Comparison of ENCODE assay signal across 1 cellular context in genomic region chr20:35284267-35284991, GRCh38.
A peak's percentile ranks its signal among the peaks of the same experiment; 100 is the strongest.
TF ChIP-seq lines count a peak whose summit lies in the region.

Gene EIF6 (minus strand): TSS chr20:35284772. CDS start chr20:35284487, 285 bp downstream.

TF ChIP-seq in HepG2, 621 proteins besides CTCF, POLR2A, EP300 and RAD21 (continued from another document and continues in another):
- TF ChIP-seq ZNF776 (CRISPR knock-in tag; IDR thresholded peaks at IDR 0.05) (peak; percentile 95), MYC (CRISPR knock-in tag; IDR thresholded peaks at IDR 0.05; ENCODE audit: borderline replicate concordance) (peak; percentile 98), HMGXB4 (CRISPR knock-in tag; IDR thresholded peaks at IDR 0.05; ENCODE audit: borderline replicate concordance in 1 of 2, low read depth in 1 of 2) (peak; percentile 90 to 92), PHF8 (CRISPR knock-in tag; IDR thresholded peaks at IDR 0.05) (peak; percentile 96), THYN1 (CRISPR knock-in tag; IDR thresholded peaks at IDR 0.05; ENCODE audit: borderline replicate concordance, low read depth) (no peak), PCBP1 (IDR thresholded peaks at IDR 0.05; ENCODE audit: borderline replicate concordance, low read depth, low read length) (peak; percentile 91), GABPB1 (CRISPR knock-in tag; IDR thresholded peaks at IDR 0.05) (peak; percentile 96), TAF15 (IDR thresholded peaks at IDR 0.05; ENCODE audit: low read depth, low read length, poor library complexity, severe bottlenecking) (peak; percentile 95), ZNF431 (CRISPR knock-in tag; IDR thresholded peaks at IDR 0.05; ENCODE audit: borderline replicate concordance, low read depth) (peak; percentile 85), ZNF17 (CRISPR knock-in tag; IDR thresholded peaks at IDR 0.05) (0 out of 2 replicates have a peak, but pooled peaks have one; percentile 7), KAT2B (IDR thresholded peaks at IDR 0.05; ENCODE audit: borderline replicate concordance, low read depth, low read length) (no peak), DR1 (CRISPR knock-in tag; IDR thresholded peaks at IDR 0.05) (peak; percentile 61; the same call in 1 of the 2 replicates), NPAS2 (CRISPR knock-in tag; IDR thresholded peaks at IDR 0.05; ENCODE audit: borderline replicate concordance) (no peak), HMG20A (CRISPR knock-in tag; IDR thresholded peaks at IDR 0.05; ENCODE audit: borderline replicate concordance) (no peak; the same call in 1 of the 2 replicates), ZNF777 (CRISPR knock-in tag; IDR thresholded peaks at IDR 0.05) (no peak), ZNF564 (CRISPR knock-in tag; IDR thresholded peaks at IDR 0.05) (peak; percentile 81), BORCS8-MEF2B (CRISPR knock-in tag; IDR thresholded peaks at IDR 0.05) (peak; percentile 78), CBX2 (IDR thresholded peaks at IDR 0.05; ENCODE audit: low read depth, low read length) (no peak), CBX2 (CRISPR knock-in tag; IDR thresholded peaks at IDR 0.05; ENCODE audit: low read depth) (no peak; the same call in 1 of the 2 replicates), ATF7 (IDR thresholded peaks at IDR 0.05) (no peak), ATF7 (CRISPR knock-in tag; IDR thresholded peaks at IDR 0.05) (no peak), ZNF549 (CRISPR knock-in tag; IDR thresholded peaks at IDR 0.05) (no peak), NFYB (CRISPR knock-in tag; IDR thresholded peaks at IDR 0.05) (peak; percentile 54), CREB1 (IDR thresholded peaks at IDR 0.05) (peak; percentile 32; the same call in 1 of the 2 replicates), CREB1 (CRISPR knock-in tag; IDR thresholded peaks at IDR 0.05) (peak; percentile 88), TRAFD1 (CRISPR knock-in tag; IDR thresholded peaks at IDR 0.05; ENCODE audit: borderline replicate concordance) (no peak; the same call in 1 of the 2 replicates), ELF4 (CRISPR knock-in tag; IDR thresholded peaks at IDR 0.05; ENCODE audit: borderline replicate concordance) (peak; percentile 91; the same call in 1 of the 2 replicates), ZNF446 (CRISPR knock-in tag; IDR thresholded peaks at IDR 0.05) (peak; percentile 41; the same call in 1 of the 2 replicates), ZBTB10 (CRISPR knock-in tag; IDR thresholded peaks at IDR 0.05; ENCODE audit: borderline replicate concordance) (no peak), TOPORS (CRISPR knock-in tag; IDR thresholded peaks at IDR 0.05) (no peak; the same call in 1 of the 2 replicates), HHEX (CRISPR knock-in tag; IDR thresholded peaks at IDR 0.05) (no peak), ZNF20 (CRISPR knock-in tag; IDR thresholded peaks at IDR 0.05) (peak; percentile 97), HNRNPLL (IDR thresholded peaks at IDR 0.05; ENCODE audit: low read depth, low read length, poor library complexity, severe bottlenecking) (peak; percentile 66), NR3C1 (CRISPR knock-in tag; IDR thresholded peaks at IDR 0.05) (no peak), TGIF2 (CRISPR knock-in tag; IDR thresholded peaks at IDR 0.05) (peak; percentile 19; the same call in 1 of the 2 replicates), ZNF460 (CRISPR knock-in tag; IDR thresholded peaks at IDR 0.05; ENCODE audit: borderline replicate concordance) (no peak), ZNF740 (CRISPR knock-in tag; IDR thresholded peaks at IDR 0.05) (peak; percentile 13; the same call in 1 of the 2 replicates), ZNF598 (CRISPR knock-in tag; IDR thresholded peaks at IDR 0.05; ENCODE audit: borderline replicate concordance) (0 out of 2 replicates have a peak, but pooled peaks have one; percentile 53), POLR2G (IDR thresholded peaks at IDR 0.05; ENCODE audit: low read depth, low read length) (peak; percentile 98), ZNF34 (CRISPR knock-in tag; IDR thresholded peaks at IDR 0.05; ENCODE audit: borderline replicate concordance) (no peak), TBX2 (CRISPR knock-in tag; IDR thresholded peaks at IDR 0.05; ENCODE audit: borderline replicate concordance) (peak; percentile 89; the same call in 1 of the 2 replicates), TBL1XR1 (IDR thresholded peaks at IDR 0.05; ENCODE audit: borderline replicate concordance, low read length, partially characterized antibody) (peak; percentile 76), CEBPG (CRISPR knock-in tag; IDR thresholded peaks at IDR 0.05) (no peak), ZNF230 (CRISPR knock-in tag; IDR thresholded peaks at IDR 0.05) (peak; percentile 70), DNMT3B (CRISPR knock-in tag; conservative IDR thresholded peaks at IDR 0.05) (peak; percentile 89)
- TF ChIP-seq, protein P1, sequence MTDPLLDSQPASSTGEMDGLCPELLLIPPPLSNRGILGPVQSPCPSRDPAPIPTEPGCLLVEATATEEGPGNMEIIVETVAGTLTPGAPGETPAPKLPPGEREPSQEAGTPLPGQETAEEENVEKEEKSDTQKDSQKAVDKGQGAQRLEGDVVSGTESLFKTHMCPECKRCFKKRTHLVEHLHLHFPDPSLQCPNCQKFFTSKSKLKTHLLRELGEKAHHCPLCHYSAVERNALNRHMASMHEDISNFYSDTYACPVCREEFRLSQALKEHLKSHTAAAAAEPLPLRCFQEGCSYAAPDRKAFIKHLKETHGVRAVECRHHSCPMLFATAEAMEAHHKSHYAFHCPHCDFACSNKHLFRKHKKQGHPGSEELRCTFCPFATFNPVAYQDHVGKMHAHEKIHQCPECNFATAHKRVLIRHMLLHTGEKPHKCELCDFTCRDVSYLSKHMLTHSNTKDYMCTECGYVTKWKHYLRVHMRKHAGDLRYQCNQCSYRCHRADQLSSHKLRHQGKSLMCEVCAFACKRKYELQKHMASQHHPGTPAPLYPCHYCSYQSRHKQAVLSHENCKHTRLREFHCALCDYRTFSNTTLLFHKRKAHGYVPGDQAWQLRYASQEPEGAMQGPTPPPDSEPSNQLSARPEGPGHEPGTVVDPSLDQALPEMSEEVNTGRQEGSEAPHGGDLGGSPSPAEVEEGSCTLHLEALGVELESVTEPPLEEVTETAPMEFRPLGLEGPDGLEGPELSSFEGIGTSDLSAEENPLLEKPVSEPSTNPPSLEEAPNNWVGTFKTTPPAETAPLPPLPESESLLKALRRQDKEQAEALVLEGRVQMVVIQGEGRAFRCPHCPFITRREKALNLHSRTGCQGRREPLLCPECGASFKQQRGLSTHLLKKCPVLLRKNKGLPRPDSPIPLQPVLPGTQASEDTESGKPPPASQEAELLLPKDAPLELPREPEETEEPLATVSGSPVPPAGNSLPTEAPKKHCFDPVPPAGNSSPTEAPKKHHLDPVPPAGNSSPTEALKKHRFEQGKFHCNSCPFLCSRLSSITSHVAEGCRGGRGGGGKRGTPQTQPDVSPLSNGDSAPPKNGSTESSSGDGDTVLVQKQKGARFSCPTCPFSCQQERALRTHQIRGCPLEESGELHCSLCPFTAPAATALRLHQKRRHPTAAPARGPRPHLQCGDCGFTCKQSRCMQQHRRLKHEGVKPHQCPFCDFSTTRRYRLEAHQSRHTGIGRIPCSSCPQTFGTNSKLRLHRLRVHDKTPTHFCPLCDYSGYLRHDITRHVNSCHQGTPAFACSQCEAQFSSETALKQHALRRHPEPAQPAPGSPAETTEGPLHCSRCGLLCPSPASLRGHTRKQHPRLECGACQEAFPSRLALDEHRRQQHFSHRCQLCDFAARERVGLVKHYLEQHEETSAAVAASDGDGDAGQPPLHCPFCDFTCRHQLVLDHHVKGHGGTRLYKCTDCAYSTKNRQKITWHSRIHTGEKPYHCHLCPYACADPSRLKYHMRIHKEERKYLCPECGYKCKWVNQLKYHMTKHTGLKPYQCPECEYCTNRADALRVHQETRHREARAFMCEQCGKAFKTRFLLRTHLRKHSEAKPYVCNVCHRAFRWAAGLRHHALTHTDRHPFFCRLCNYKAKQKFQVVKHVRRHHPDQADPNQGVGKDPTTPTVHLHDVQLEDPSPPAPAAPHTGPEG (CRISPR knock-in tag; IDR thresholded peaks at IDR 0.05) = no peak
- TF ChIP-seq, protein P2, sequence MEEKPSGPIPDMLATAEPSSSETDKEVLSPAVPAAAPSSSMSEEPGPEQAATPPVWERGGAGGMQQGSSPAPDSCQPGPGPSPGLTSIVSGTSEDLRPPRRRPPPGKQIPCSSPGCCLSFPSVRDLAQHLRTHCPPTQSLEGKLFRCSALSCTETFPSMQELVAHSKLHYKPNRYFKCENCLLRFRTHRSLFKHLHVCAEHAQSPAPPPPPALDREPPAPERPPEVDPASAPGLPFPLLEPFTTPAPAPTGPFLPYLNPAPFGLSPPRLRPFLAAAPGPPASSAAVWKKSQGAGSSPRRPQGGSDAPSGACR (CRISPR knock-in tag; IDR thresholded peaks at IDR 0.05) = peak; percentile 82; the same call in 1 of the 2 replicates
- TF ChIP-seq, protein P3, sequence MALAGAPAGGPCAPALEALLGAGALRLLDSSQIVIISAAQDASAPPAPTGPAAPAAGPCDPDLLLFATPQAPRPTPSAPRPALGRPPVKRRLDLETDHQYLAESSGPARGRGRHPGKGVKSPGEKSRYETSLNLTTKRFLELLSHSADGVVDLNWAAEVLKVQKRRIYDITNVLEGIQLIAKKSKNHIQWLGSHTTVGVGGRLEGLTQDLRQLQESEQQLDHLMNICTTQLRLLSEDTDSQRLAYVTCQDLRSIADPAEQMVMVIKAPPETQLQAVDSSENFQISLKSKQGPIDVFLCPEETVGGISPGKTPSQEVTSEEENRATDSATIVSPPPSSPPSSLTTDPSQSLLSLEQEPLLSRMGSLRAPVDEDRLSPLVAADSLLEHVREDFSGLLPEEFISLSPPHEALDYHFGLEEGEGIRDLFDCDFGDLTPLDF (CRISPR knock-in tag; IDR thresholded peaks at IDR 0.05) = 0 out of 2 replicates have a peak, but pooled peaks have one; percentile 48
- TF ChIP-seq, protein P4, sequence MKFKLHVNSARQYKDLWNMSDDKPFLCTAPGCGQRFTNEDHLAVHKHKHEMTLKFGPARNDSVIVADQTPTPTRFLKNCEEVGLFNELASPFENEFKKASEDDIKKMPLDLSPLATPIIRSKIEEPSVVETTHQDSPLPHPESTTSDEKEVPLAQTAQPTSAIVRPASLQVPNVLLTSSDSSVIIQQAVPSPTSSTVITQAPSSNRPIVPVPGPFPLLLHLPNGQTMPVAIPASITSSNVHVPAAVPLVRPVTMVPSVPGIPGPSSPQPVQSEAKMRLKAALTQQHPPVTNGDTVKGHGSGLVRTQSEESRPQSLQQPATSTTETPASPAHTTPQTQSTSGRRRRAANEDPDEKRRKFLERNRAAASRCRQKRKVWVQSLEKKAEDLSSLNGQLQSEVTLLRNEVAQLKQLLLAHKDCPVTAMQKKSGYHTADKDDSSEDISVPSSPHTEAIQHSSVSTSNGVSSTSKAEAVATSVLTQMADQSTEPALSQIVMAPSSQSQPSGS (CRISPR knock-in tag; IDR thresholded peaks at IDR 0.05) = peak; percentile 27; the same call in 1 of the 2 replicates
- TF ChIP-seq, protein P5, sequence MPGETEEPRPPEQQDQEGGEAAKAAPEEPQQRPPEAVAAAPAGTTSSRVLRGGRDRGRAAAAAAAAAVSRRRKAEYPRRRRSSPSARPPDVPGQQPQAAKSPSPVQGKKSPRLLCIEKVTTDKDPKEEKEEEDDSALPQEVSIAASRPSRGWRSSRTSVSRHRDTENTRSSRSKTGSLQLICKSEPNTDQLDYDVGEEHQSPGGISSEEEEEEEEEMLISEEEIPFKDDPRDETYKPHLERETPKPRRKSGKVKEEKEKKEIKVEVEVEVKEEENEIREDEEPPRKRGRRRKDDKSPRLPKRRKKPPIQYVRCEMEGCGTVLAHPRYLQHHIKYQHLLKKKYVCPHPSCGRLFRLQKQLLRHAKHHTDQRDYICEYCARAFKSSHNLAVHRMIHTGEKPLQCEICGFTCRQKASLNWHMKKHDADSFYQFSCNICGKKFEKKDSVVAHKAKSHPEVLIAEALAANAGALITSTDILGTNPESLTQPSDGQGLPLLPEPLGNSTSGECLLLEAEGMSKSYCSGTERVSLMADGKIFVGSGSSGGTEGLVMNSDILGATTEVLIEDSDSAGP (CRISPR knock-in tag; IDR thresholded peaks at IDR 0.05; ENCODE audit: borderline replicate concordance) = peak; percentile 92; the same call in 1 of the 2 replicates
